Comparison of ENCODE assay signal across 28 cellular contexts in genomic region chr14:87540339-87540738, GRCh38.
"Had no signal": no experiment of that assay in that cellular context is flagged by ENCODE, and none has a peak within 500 bp of the region (broad histone marks: within the 10 kb centered on the region; RNA-seq: fewer than 3 reads in every experiment).

No MANE protein-coding gene starts in this region.

- H3K36me3 ChIP-seq: colonic mucosa, esophagus squamous epithelium, gastrocnemius medialis, heart right ventricle, left lung, lower lobe of right lung had no signal

- H3K4me3 ChIP-seq: colonic mucosa, esophagus squamous epithelium, gastrocnemius medialis, heart right ventricle, left lung, lower lobe of right lung, mucosa of descending colon had no signal

- ATAC-seq: effector memory CD8-positive, alpha-beta T cell; esophagus mucosa; gastrocnemius medialis; heart right ventricle; left colon; left lung; left ventricle myocardium superior; lower lobe of right lung; mucosa of descending colon; naive thymus-derived CD8-positive, alpha-beta T cell had no signal

- H3K4me1 ChIP-seq: colonic mucosa, esophagus squamous epithelium, gastrocnemius medialis, heart right ventricle, left lung, lower lobe of right lung had no signal

- DNase-seq: colonic mucosa; cortex of kidney; effector CD8-positive, alpha-beta T cell; effector memory CD8-positive, alpha-beta T cell; endodermal cell; erythroblast; esophagus squamous epithelium; foreskin fibroblast; foreskin melanocyte; gastrocnemius medialis; glutamatergic neuron; head of caudate nucleus; heart right ventricle; hippocampal formation; immature natural killer cell; islet precursor cell; kidney; kidney glomerular epithelial cell; left colon; left lung; left ventricle myocardium superior; lower lobe of right lung; mesenchymal stem cell; mucosa of descending colon; naive B cell; naive thymus-derived CD8-positive, alpha-beta T cell had no signal

- H3K27ac ChIP-seq: colonic mucosa, epithelial cell of prostate, esophagus squamous epithelium, gastrocnemius medialis, heart right ventricle, left lung, lower lobe of right lung had no signal

- H3K9me3 ChIP-seq: colonic mucosa, gastrocnemius medialis, lower lobe of right lung had no signal
